20 cellular contexts compared by ENCODE assay signal in genomic region chr9:111067472-111067871, GRCh38. TPM values are rescaled to one million over a fixed set of nuclear protein-coding genes. Genes with fewer than 3 reads are reported as not detected.
DNase-seq lines count a peak whose midpoint lies in the region; ATAC-seq, FAIRE-seq and TF ChIP-seq lines count a peak whose summit lies in the region.
"Had no signal": no experiment of that assay in that cellular context is flagged by ENCODE, and none has a peak within 500 bp of the region (broad histone marks: within the 10 kb centered on the region; RNA-seq: fewer than 3 reads in every experiment).

No MANE protein-coding gene starts in this region.

- H3K27me3 Mint-ChIP-seq in activated naive CD4-positive, alpha-beta T cell treated with anti-CD3 and anti-CD28 coated beads, Interleukin-2, amount 10 ng/mL, durations not matched to agents 7 days and 5 days, result no peaks in the 10 kb centered on the region

- no peaks in the 10 kb centered on the region for H3K4me1 ChIP-seq in stomach

- H3K27ac Mint-ChIP-seq in activated naive CD4-positive, alpha-beta T cell treated with anti-CD3 and anti-CD28 coated beads, Interleukin-2, amount 10 ng/mL, durations not matched to agents 7 days and 5 days, result no peak overlapping the region
- H3K27ac Mint-ChIP-seq: naive B cell had no signal

- no peaks in the 10 kb centered on the region for H3K4me1 Mint-ChIP-seq in activated naive CD4-positive, alpha-beta T cell treated with anti-CD3 and anti-CD28 coated beads, Interleukin-2, amount 10 ng/mL, durations not matched to agents 7 days and 5 days
- H3K4me1 Mint-ChIP-seq: naive B cell had no signal

- no peak overlapping the region for H3K4me3 Mint-ChIP-seq in activated naive CD4-positive, alpha-beta T cell treated with anti-CD3 and anti-CD28 coated beads, Interleukin-2, amount 10 ng/mL, durations not matched to agents 7 days and 5 days
- H3K4me3 Mint-ChIP-seq: activated T-cell treated with anti-CD3 and anti-CD28 coated beads, Interleukin-2, amount 50 U/mL, for 4 hours; naive B cell had no signal

- 51 to 60% (median 56%) methylated on average over 4 of the region's 4 CpGs for WGBS in stomach, 5 donors

- H3K27ac ChIP-seq in stomach, result peak overlapping the region in 3 of 5 donors; percentile 43 to 58 (median 56)

- no peaks in the 10 kb centered on the region for H3K9me3 ChIP-seq in stomach

- TF ChIP-seq POLR2A in GM12892 (IDR thresholded peaks at IDR 0.05; ENCODE audit: low read depth, low read length) (no peak), stomach (IDR thresholded peaks at IDR 0.05) (no peak)

- TF ChIP-seq EP300 in stomach (IDR thresholded peaks at IDR 0.05), result no peak

- FAIRE-seq in GM12892 (lab: Jason Lieb, UNC), result peak; percentile 5

- no peaks in the 10 kb centered on the region for H3K36me3 Mint-ChIP-seq in activated naive CD4-positive, alpha-beta T cell treated with anti-CD3 and anti-CD28 coated beads, Interleukin-2, amount 10 ng/mL, durations not matched to agents 7 days and 5 days
- H3K36me3 Mint-ChIP-seq: naive B cell had no signal

- H3K27me3 ChIP-seq in stomach, result no peaks in the 10 kb centered on the region

- no peaks in the 10 kb centered on the region for H3K36me3 ChIP-seq in stomach

- H3K4me3 ChIP-seq in stomach, result no peak overlapping the region

- intact Hi-C loops in stomach (cut with DNase I; ENCODE audit: low total_unique reads), result no loop called here

- DNase-seq in GM12892 (ENCODE audit: insufficient read length) (no peak), amniotic epithelial cell (ENCODE audit: low read depth) (peak; percentile 68), left kidney (ENCODE audit: low read depth, low spot score) (peak; percentile 22), stomach (no peak), occipital lobe (lab: John Stamatoyannopoulos, UW) (no peak)
- no peak for DNase-seq in activated CD4-positive, alpha-beta T cell treated with anti-CD3 and anti-CD28 coated beads, Interleukin-2, amount 50 U/mL, for 4 hours
- DNase-seq in activated naive CD4-positive, alpha-beta T cell treated with anti-CD3 and anti-CD28 coated beads, Interleukin-2, amount 10 ng/mL, durations not matched to agents 7 days and 5 days, result no peak
- DNase-seq: activated CD4-positive, alpha-beta T cell treated with anti-CD3 and anti-CD28 coated beads, Interleukin-2, amount 50 U/mL, for 48 hours; activated T-cell treated with anti-CD3 and anti-CD28 coated beads, Interleukin-2, amount 50 U/mL, for 4 hours; caudate nucleus; effector memory CD4-positive, alpha-beta T cell; H7; naive B cell; NCI-H187; NCI-H524 treated with DMSO at 0.1 percent for 48 hours; stimulated activated CD4-positive, alpha-beta T cell treated with anti-CD3 and anti-CD28 coated beads, Interleukin-1b, Interleukin-23, amount 100 ng/mL, for 48 hours; substantia nigra had no signal

- no peaks in the 10 kb centered on the region for H3K9me3 Mint-ChIP-seq in activated naive CD4-positive, alpha-beta T cell treated with anti-CD3 and anti-CD28 coated beads, Interleukin-2, amount 10 ng/mL, durations not matched to agents 7 days and 5 days
- H3K9me3 Mint-ChIP-seq: activated T-cell treated with anti-CD3 and anti-CD28 coated beads, Interleukin-2, amount 50 U/mL, for 4 hours had no signal

- CTCF ChIA-PET in activated naive CD4-positive, alpha-beta T cell treated with anti-CD3 and anti-CD28 coated beads, Interleukin-2, amount 10 ng/mL, durations not matched to agents 7 days and 5 days (lab: Charles Lee), result no interaction called here

- ATAC-seq in GM18502 (IDR thresholded peaks at IDR 0.05; ENCODE audit: poor library complexity, unreplicated experiment), result no peak
- ATAC-seq: activated T-cell treated with anti-CD3 and anti-CD28 coated beads, Interleukin-2, amount 50 U/mL, for 4 hours; left lobe of liver had no signal

- TF ChIP-seq CTCF in stomach (IDR thresholded peaks at IDR 0.05), result no peak

RNA-seq across cellular contexts. Expression of gene LPAR1, which starts 29.2 kb away (rescaled TPM):
- polyA plus RNA-seq in GM12892 (2012; ENCODE audit: missing spikeins), result 0.74 TPM
- total RNA-seq in stomach, result 10 to 100 TPM; 15.9 to 40.0 (median 19.9) TPM
- polyA plus RNA-seq in stomach, result 10 to 100 TPM in 2 of 3 donors, 1 to 10 TPM in 1; 7.4 to 25.8 (median 22.6) TPM
- 26.4 TPM for total RNA-seq in occipital lobe
- total RNA-seq: SK-MEL-5 had no signal

Comparison
In these comparisons a context has a peak if more than half of its experiments do, and no peak if none do; other contexts are left out.
1. DNase-seq: peak in amniotic epithelial cell (single experiment) and left kidney (single experiment); none in GM12892 (single experiment), stomach (single experiment), occipital lobe (single experiment), activated CD4-positive, alpha-beta T cell treated with anti-CD3 and anti-CD28 coated beads, Interleukin-2, amount 50 U/mL, for 4 hours (0 of 2) and activated naive CD4-positive, alpha-beta T cell treated with anti-CD3 and anti-CD28 coated beads, Interleukin-2, amount 10 ng/mL, durations not matched to agents 7 days and 5 days (single experiment).